ENCODE assay signal across 1 cellular context in genomic region chr10:86215712-86216111, GRCh38.
TF ChIP-seq lines count a peak whose summit lies in the region.

No MANE protein-coding gene starts in this region.

TF ChIP-seq in HepG2, 621 proteins besides CTCF, POLR2A, EP300 and RAD21 (continued from another document):
- TF ChIP-seq ARID5B (CRISPR knock-in tag; IDR thresholded peaks at IDR 0.05) (peak; percentile 45; the same call in 1 of the 2 replicates), ZFP36L1 (CRISPR knock-in tag; IDR thresholded peaks at IDR 0.05) (no peak), ZNF263 (CRISPR knock-in tag; IDR thresholded peaks at IDR 0.05) (no peak), SMARCE1 (IDR thresholded peaks at IDR 0.05; ENCODE audit: borderline replicate concordance) (no peak), ZNF556 (CRISPR knock-in tag; IDR thresholded peaks at IDR 0.05; ENCODE audit: borderline replicate concordance) (no peak), ZNF589 (CRISPR knock-in tag; conservative IDR thresholded peaks at IDR 0.05) (no peak), EEA1 (CRISPR knock-in tag; IDR thresholded peaks at IDR 0.05; ENCODE audit: borderline replicate concordance) (no peak), RBAK (CRISPR knock-in tag; IDR thresholded peaks at IDR 0.05) (peak; percentile 94), PAWR (CRISPR knock-in tag; IDR thresholded peaks at IDR 0.05; ENCODE audit: borderline replicate concordance) (no peak), SOX13 (IDR thresholded peaks at IDR 0.05) (no peak), SOX13 (CRISPR knock-in tag; conservative IDR thresholded peaks at IDR 0.05 in 1 of 2, IDR thresholded peaks at IDR 0.05 in 1 of 2) (peak in 1 of 2 experiments; percentile 17; a peak in 1 of 4 replicates), CBFB (CRISPR knock-in tag; IDR thresholded peaks at IDR 0.05) (no peak), MAX (IDR thresholded peaks at IDR 0.05) (peak; percentile 45), SOX5 (CRISPR knock-in tag; IDR thresholded peaks at IDR 0.05; ENCODE audit: borderline replicate concordance) (peak; percentile 38; the same call in 1 of the 2 replicates), ZNF737 (CRISPR knock-in tag; IDR thresholded peaks at IDR 0.05; ENCODE audit: borderline replicate concordance) (no peak), SP140L (CRISPR knock-in tag; IDR thresholded peaks at IDR 0.05; ENCODE audit: borderline replicate concordance) (no peak), ZFP82 (CRISPR knock-in tag; IDR thresholded peaks at IDR 0.05; ENCODE audit: borderline replicate concordance) (no peak), CSRNP1 (CRISPR knock-in tag; IDR thresholded peaks at IDR 0.05) (no peak), NKX3-1 (CRISPR knock-in tag; IDR thresholded peaks at IDR 0.05) (no peak), TFAP4 (IDR thresholded peaks at IDR 0.05; ENCODE audit: borderline replicate concordance, low read depth) (no peak), PATZ1 (CRISPR knock-in tag; IDR thresholded peaks at IDR 0.05) (0 out of 2 replicates have a peak, but pooled peaks have one; percentile 11), SSRP1 (CRISPR knock-in tag; IDR thresholded peaks at IDR 0.05) (no peak), ZNF644 (CRISPR knock-in tag; IDR thresholded peaks at IDR 0.05; ENCODE audit: low read depth) (peak; percentile 97), ELF1 (CRISPR knock-in tag; IDR thresholded peaks at IDR 0.05) (no peak), THAP9 (CRISPR knock-in tag; IDR thresholded peaks at IDR 0.05; ENCODE audit: borderline replicate concordance) (no peak), ZNF296 (CRISPR knock-in tag; conservative IDR thresholded peaks at IDR 0.05) (no peak), SP4 (CRISPR knock-in tag; IDR thresholded peaks at IDR 0.05) (no peak), ZNF12 (CRISPR knock-in tag; IDR thresholded peaks at IDR 0.05) (0 out of 2 replicates have a peak, but pooled peaks have one; percentile 55), HOMEZ (CRISPR knock-in tag; IDR thresholded peaks at IDR 0.05; ENCODE audit: low read depth) (no peak), BHLHE40 (IDR thresholded peaks at IDR 0.05; ENCODE audit: low read length) (peak; percentile 92), SOX6 (IDR thresholded peaks at IDR 0.05) (no peak), SOX6 (CRISPR knock-in tag; IDR thresholded peaks at IDR 0.05) (peak; percentile 23; the same call in 1 of the 2 replicates), FOXK1 (CRISPR knock-in tag; IDR thresholded peaks at IDR 0.05; ENCODE audit: borderline replicate concordance, low read depth) (no peak), PHF21A (CRISPR knock-in tag; IDR thresholded peaks at IDR 0.05) (no peak), ZNF232 (CRISPR knock-in tag; IDR thresholded peaks at IDR 0.05; ENCODE audit: borderline replicate concordance) (no peak), HNF4A (CRISPR knock-in tag; IDR thresholded peaks at IDR 0.05) (peak; percentile 63), FOSL2 (CRISPR knock-in tag; IDR thresholded peaks at IDR 0.05) (no peak)
- TF ChIP-seq, protein P1, sequence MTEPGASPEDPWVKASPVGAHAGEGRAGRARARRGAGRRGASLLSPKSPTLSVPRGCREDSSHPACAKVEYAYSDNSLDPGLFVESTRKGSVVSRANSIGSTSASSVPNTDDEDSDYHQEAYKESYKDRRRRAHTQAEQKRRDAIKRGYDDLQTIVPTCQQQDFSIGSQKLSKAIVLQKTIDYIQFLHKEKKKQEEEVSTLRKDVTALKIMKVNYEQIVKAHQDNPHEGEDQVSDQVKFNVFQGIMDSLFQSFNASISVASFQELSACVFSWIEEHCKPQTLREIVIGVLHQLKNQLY (CRISPR knock-in tag; IDR thresholded peaks at IDR 0.05) = no peak
- TF ChIP-seq, protein P2, sequence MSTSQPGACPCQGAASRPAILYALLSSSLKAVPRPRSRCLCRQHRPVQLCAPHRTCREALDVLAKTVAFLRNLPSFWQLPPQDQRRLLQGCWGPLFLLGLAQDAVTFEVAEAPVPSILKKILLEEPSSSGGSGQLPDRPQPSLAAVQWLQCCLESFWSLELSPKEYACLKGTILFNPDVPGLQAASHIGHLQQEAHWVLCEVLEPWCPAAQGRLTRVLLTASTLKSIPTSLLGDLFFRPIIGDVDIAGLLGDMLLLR (CRISPR knock-in tag; IDR thresholded peaks at IDR 0.05) = no peak
- TF ChIP-seq, protein P3, sequence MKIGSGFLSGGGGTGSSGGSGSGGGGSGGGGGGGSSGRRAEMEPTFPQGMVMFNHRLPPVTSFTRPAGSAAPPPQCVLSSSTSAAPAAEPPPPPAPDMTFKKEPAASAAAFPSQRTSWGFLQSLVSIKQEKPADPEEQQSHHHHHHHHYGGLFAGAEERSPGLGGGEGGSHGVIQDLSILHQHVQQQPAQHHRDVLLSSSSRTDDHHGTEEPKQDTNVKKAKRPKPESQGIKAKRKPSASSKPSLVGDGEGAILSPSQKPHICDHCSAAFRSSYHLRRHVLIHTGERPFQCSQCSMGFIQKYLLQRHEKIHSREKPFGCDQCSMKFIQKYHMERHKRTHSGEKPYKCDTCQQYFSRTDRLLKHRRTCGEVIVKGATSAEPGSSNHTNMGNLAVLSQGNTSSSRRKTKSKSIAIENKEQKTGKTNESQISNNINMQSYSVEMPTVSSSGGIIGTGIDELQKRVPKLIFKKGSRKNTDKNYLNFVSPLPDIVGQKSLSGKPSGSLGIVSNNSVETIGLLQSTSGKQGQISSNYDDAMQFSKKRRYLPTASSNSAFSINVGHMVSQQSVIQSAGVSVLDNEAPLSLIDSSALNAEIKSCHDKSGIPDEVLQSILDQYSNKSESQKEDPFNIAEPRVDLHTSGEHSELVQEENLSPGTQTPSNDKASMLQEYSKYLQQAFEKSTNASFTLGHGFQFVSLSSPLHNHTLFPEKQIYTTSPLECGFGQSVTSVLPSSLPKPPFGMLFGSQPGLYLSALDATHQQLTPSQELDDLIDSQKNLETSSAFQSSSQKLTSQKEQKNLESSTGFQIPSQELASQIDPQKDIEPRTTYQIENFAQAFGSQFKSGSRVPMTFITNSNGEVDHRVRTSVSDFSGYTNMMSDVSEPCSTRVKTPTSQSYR (CRISPR knock-in tag; IDR thresholded peaks at IDR 0.05; ENCODE audit: borderline replicate concordance) = no peak
- TF ChIP-seq, protein P4, sequence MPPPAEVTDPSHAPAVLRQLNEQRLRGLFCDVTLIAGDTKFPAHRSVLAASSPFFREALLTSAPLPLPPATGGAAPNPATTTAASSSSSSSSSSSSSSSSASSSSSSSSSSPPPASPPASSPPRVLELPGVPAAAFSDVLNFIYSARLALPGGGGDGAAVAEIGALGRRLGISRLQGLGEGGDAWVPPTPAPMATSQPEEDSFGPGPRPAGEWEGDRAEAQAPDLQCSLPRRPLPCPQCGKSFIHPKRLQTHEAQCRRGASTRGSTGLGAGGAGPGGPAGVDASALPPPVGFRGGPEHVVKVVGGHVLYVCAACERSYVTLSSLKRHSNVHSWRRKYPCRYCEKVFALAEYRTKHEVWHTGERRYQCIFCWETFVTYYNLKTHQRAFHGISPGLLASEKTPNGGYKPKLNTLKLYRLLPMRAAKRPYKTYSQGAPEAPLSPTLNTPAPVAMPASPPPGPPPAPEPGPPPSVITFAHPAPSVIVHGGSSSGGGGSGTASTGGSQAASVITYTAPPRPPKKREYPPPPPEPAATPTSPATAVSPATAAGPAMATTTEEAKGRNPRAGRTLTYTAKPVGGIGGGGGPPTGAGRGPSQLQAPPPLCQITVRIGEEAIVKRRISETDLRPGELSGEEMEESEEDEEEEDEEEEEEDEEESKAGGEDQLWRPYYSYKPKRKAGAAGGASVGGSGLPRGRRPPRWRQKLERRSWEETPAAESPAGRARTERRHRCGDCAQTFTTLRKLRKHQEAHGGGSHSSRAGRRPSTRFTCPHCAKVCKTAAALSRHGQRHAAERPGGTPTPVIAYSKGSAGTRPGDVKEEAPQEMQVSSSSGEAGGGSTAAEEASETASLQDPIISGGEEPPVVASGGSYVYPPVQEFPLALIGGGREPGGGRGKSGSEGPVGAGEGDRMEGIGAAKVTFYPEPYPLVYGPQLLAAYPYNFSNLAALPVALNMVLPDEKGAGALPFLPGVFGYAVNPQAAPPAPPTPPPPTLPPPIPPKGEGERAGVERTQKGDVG (CRISPR knock-in tag; IDR thresholded peaks at IDR 0.05; ENCODE audit: borderline replicate concordance) = no peak
